Comparison of ENCODE assay signal across 8 cellular contexts in the genomic region with DNA sequence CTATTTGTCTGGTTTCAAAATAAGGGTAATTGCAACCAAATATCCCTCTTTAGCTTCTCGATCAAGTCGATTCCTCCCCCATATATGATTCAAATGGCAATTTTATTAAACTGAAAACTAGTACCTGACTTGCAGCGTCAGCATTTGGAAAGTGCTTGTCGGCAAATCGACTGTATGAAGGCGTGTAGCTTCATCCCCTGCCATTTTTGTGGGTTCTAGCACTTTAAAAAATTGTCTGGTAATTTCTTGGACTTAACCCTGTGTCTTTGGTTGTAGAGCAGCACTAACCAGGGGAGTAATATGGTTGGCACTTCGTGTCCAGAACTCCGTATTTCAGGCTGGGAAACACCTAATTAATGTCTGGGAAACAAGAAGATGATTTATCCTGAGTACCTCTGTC. TPM values are rescaled to one million over a fixed set of nuclear protein-coding genes. Genes with fewer than 3 reads are reported as not detected.
DNase-seq lines count a peak whose midpoint lies in the region; ATAC-seq and TF ChIP-seq lines count a peak whose summit lies in the region.

No MANE protein-coding gene starts in this region.

- no peaks in the 10 kb centered on the region for H3K9me3 ChIP-seq in CD8-positive, alpha-beta T cell (ENCODE audit: low read length)
- no peaks in the 10 kb centered on the region for H3K9me3 ChIP-seq in PC-3 (ENCODE audit: low read length)
- H3K9me3 ChIP-seq in osteoblast (ENCODE audit: low read depth, low read length) = no peaks in the 10 kb centered on the region

- H3K4me1 Mint-ChIP-seq in CD8-positive, alpha-beta T cell (ENCODE audit: low read depth) = peaks cover 15% of the 10 kb centered on the region

- peaks cover 2% of the 10 kb centered on the region for H3K9me3 Mint-ChIP-seq in CD8-positive, alpha-beta T cell

- H3K9me2 ChIP-seq in PC-3 (replicated peaks; ENCODE audit: low read length) = no peaks in the 10 kb centered on the region

- peak overlapping the region; percentile 96 for H2AFZ ChIP-seq in PC-3 (ENCODE audit: low read length)
- peak overlapping the region; percentile 93 for H2AFZ ChIP-seq in osteoblast (ENCODE audit: low read length)

- H3K27ac ChIP-seq in CD8-positive, alpha-beta T cell (ENCODE audit: low read depth, low read length) = no peak overlapping the region
- H3K27ac ChIP-seq in PC-3 (ENCODE audit: low read length) (no peak overlapping the region), osteoblast (ENCODE audit: low read depth, low read length) (peak overlapping the region; percentile 53)

- H3K36me3 Mint-ChIP-seq in CD8-positive, alpha-beta T cell = no peaks in the 10 kb centered on the region

- H3K27me3 ChIP-seq in CD8-positive, alpha-beta T cell (ENCODE audit: insufficient read depth, low read length) = no peaks in the 10 kb centered on the region
- peaks cover 30% of the 10 kb centered on the region for H3K27me3 ChIP-seq in PC-3 (ENCODE audit: low read length)
- no peaks in the 10 kb centered on the region for H3K27me3 ChIP-seq in osteoblast (ENCODE audit: insufficient read depth, low read length)

- no peak overlapping the region for H3K4me3 ChIP-seq in CD8-positive, alpha-beta T cell (ENCODE audit: low read depth, low read length)
- H3K4me3 ChIP-seq in PC-3 (ENCODE audit: low read length) = peak overlapping the region; percentile 82
- H3K4me3 ChIP-seq in epithelial cell of proximal tubule (ENCODE audit: low read depth, low read length) = peak overlapping the region; percentile 75
- H3K4me3 ChIP-seq in osteoblast (ENCODE audit: insufficient read depth, low read length) = peak overlapping the region; percentile 89

- POLR2A ChIA-PET in CD8-positive, alpha-beta T cell (lab: Charles Lee) = no interaction called here
- POLR2A ChIA-PET in PC-3 (lab: Charles Lee; ENCODE audit: unreplicated experiment) = no interaction called here

- peaks cover 8% of the 10 kb centered on the region for H3K4me1 ChIP-seq in CD8-positive, alpha-beta T cell (ENCODE audit: insufficient read depth, low read length)
- H3K4me1 ChIP-seq in PC-3 (ENCODE audit: insufficient read depth, low read length) (peaks cover 8% of the 10 kb centered on the region), osteoblast (ENCODE audit: insufficient read depth, low read length) (peaks cover 10% of the 10 kb centered on the region)

- CTCF ChIA-PET in CD8-positive, alpha-beta T cell (lab: Charles Lee) = interaction anchor here (0.6 kb wide), 1 partner anchor 260 kb away, joined by 3 read pairs; no protein-coding TSS in a partner anchor
- CTCF ChIA-PET in PC-3 (lab: Charles Lee) = no interaction called here

- peaks cover 31% of the 10 kb centered on the region for H3K27me3 Mint-ChIP-seq in CD8-positive, alpha-beta T cell (ENCODE audit: low read depth)

- no TSS peak for BruUV-seq in PC-3 (replicated peaks; lab: Mats Ljungman, UMichigan)

- H3K36me3 ChIP-seq in CD8-positive, alpha-beta T cell (ENCODE audit: insufficient read depth, low read length) = no peaks in the 10 kb centered on the region
- H3K36me3 ChIP-seq in PC-3 (ENCODE audit: low read depth, low read length) (no peaks in the 10 kb centered on the region), osteoblast (ENCODE audit: insufficient read depth, low read length) (no peaks in the 10 kb centered on the region)

- no peak for TF ChIP-seq CTCF in CD8-positive, alpha-beta T cell (IDR thresholded peaks at IDR 0.05)
- TF ChIP-seq CTCF in PC-3 (conservative IDR thresholded peaks at IDR 0.05; ENCODE audit: low read depth, low read length) (no peak), epithelial cell of proximal tubule (conservative IDR thresholded peaks at IDR 0.05; ENCODE audit: low read depth, low read length) (no peak), osteoblast (IDR thresholded peaks at IDR 0.05; ENCODE audit: extremely low read depth, low read depth, low read length) (no peak)

- ATAC-seq in CD8-positive, alpha-beta T cell = no peak
- no peak for ATAC-seq in PC-3
- ATAC-seq in GM19035 (IDR thresholded peaks at IDR 0.05; ENCODE audit: unreplicated experiment) = no peak

- peak overlapping the region; percentile 66 for H3K4me3 Mint-ChIP-seq in CD8-positive, alpha-beta T cell

- DNase-seq in CD8-positive, alpha-beta T cell = no peak
- no peak for DNase-seq in PC-3
- no peak for DNase-seq in epithelial cell of proximal tubule (ENCODE audit: low read depth)
- DNase-seq in osteoblast (ENCODE audit: insufficient read length, low spot score, missing footprints) = no peak
- DNase-seq in T1000 (lab: John Stamatoyannopoulos, UW) = no peak
- no peak for DNase-seq in NCI-H1092 treated with DMSO at 0.1 percent for 48 hours (lab: John Stamatoyannopoulos, UW)
- no peak for DNase-seq in NCI-H510A (lab: John Stamatoyannopoulos, UW)

- no peaks in the 10 kb centered on the region for H3F3A ChIP-seq in PC-3 (ENCODE audit: low read length, unreplicated experiment)

- no peaks in the 10 kb centered on the region for H3K79me2 ChIP-seq in PC-3 (ENCODE audit: low read length)
- peaks cover 34% of the 10 kb centered on the region for H3K79me2 ChIP-seq in osteoblast (ENCODE audit: insufficient read depth, low read length)

- no peak overlapping the region for H3K9ac ChIP-seq in PC-3 (ENCODE audit: low read length)

- peak overlapping the region; percentile 92 for H3K4me2 ChIP-seq in PC-3 (ENCODE audit: low read length)
- H3K4me2 ChIP-seq in osteoblast (ENCODE audit: insufficient read depth, low read length) = peak overlapping the region; percentile 99

- H3K27ac Mint-ChIP-seq in CD8-positive, alpha-beta T cell = no peak overlapping the region

- H4K20me1 ChIP-seq in PC-3 (ENCODE audit: low read length) (no peaks in the 10 kb centered on the region), osteoblast (ENCODE audit: insufficient read depth, low read length) (no peaks in the 10 kb centered on the region)

- intact Hi-C loops in CD8-positive, alpha-beta T cell (cut with DNase I, micrococcal nuclease) = loop anchor here in 1 of 2 experiments (10.0 kb wide), 1 partner anchor 244 kb away; no protein-coding TSS in a partner anchor
- intact Hi-C loops in PC-3 (cut with micrococcal nuclease) = loop anchor here (2.0 kb wide), 1 partner anchor 242 kb away; no protein-coding TSS in a partner anchor

RNA-seq across cellular contexts. Expression of a gene that starts 0.6 kb away (rescaled TPM):
- total RNA-seq in CD8-positive, alpha-beta T cell = under 1 TPM; 0.81 to 0.86 TPM
- total RNA-seq in PC-3 (2014; rRNA removed) (1.2 and 3.1 TPM in 2 replicates), epithelial cell of proximal tubule (20.1 and 61.6 TPM in 2 replicates), osteoblast (102 and 261 TPM in 2 replicates)
